ENCODE assay signal across 8 cellular contexts in the genomic region with DNA sequence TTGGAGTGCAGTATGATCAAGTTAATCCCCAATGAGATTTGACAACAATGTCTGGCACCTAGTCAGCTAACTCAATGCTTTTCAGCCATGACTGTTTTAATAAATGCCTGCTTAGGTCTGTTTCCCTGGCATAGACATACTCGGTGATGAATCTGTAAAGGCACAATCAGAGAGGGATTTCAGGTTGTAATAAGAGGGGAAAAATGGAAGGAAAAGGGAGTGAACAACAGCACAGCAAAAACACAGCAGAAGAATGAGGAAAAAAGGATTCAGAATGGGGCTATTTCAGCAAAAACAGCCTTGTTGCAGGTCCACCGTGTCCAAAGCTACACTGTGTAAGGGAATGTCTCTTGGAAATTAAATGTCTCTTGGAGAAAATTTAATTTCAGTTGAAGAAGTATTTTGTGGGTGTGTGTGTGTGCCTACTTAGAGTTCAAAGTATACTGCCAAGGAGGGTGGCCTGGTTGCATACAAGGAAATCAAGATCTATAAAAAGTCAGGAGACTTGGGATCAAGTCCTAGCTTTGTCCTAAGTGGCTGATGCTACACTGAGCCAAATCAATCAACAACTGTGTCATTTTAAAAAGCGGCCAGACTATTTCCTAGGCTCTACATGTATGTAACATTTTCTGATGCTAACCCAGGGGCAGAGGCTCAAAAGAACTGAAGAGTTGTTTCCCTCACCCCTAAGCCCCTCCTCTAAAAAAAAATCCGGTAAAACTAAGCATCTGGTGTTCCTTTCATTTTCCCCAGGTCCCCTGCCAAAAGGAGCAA. TPM values are rescaled to one million over a fixed set of nuclear protein-coding genes. Genes with fewer than 3 reads are reported as not detected.
DNase-seq lines count a peak whose midpoint lies in the region; ATAC-seq, FAIRE-seq and TF ChIP-seq lines count a peak whose summit lies in the region.

No MANE protein-coding gene starts in this region.

- no peaks in the 10 kb centered on the region for H4K20me1 ChIP-seq in mammary epithelial cell (ENCODE audit: insufficient read depth, low read length)

- peak overlapping the region; percentile 83 for H3K4me2 ChIP-seq in mammary epithelial cell (ENCODE audit: insufficient read depth, low read depth, low read length)

- H3K79me2 ChIP-seq in mammary epithelial cell (ENCODE audit: insufficient read depth, low read length) = peaks cover 34% of the 10 kb centered on the region

- peak overlapping the region; percentile 91 for H2AFZ ChIP-seq in mammary epithelial cell (ENCODE audit: low read depth, low read length)

- in situ Hi-C loops in mammary epithelial cell (cut with MboI; ENCODE audit: low sequenced_read_pairs in 2 of 2) = loop anchor here in 1 of 2 donors (5.0 kb wide), 1 partner anchor 69 kb away; no protein-coding TSS in a partner anchor

- H3K36me3 ChIP-seq in mammary epithelial cell (ENCODE audit: insufficient read depth, low read length) (peaks cover 2% of the 10 kb centered on the region), mucosa of stomach (ENCODE audit: control insufficient read depth, insufficient read depth, low read length) (no peaks in the 10 kb centered on the region)

- H3K9ac ChIP-seq in mammary epithelial cell (ENCODE audit: insufficient read depth, low read length) (peak overlapping the region; percentile 82), mucosa of stomach (ENCODE audit: low read length) (peak overlapping the region; percentile 86)

- H3K4me1 ChIP-seq in mammary epithelial cell (ENCODE audit: insufficient read depth, low read length) (peaks cover 15% of the 10 kb centered on the region), mucosa of stomach (ENCODE audit: control insufficient read depth, insufficient read depth, low read length) (peaks cover 27% of the 10 kb centered on the region)

- CTCF ChIA-PET in mammary epithelial cell (lab: Charles Lee; ENCODE audit: low non-redundant PET) = interaction anchor here (0.6 kb wide), 1 partner anchor 84 kb away, joined by 3 read pairs; no protein-coding TSS in a partner anchor

- intact Hi-C loops in mammary epithelial cell (cut with micrococcal nuclease) = loop anchor here (10.0 kb wide), 1 partner anchor 684 kb away; no protein-coding TSS in a partner anchor

- peak overlapping the region; percentile 95 for H3K27ac ChIP-seq in mammary epithelial cell (ENCODE audit: insufficient read depth, low read depth, low read length)

- BruUV-seq in mammary epithelial cell (replicated peaks; lab: Mats Ljungman, UMichigan) = no TSS peak

- H3K9me3 ChIP-seq in mammary epithelial cell (replicated peaks; ENCODE audit: insufficient read depth, low read length) = no peaks in the 10 kb centered on the region
- H3K9me3 ChIP-seq in mucosa of stomach (ENCODE audit: control insufficient read depth, low read length) = no peaks in the 10 kb centered on the region

- no peak for TF ChIP-seq CTCF in mammary epithelial cell (conservative IDR thresholded peaks at IDR 0.05 in 1 of 2, IDR thresholded peaks at IDR 0.05 in 1 of 2; ENCODE audit: extremely low read depth in 1 of 2, insufficient read depth in 1 of 2, low read depth in 1 of 2, low read length in 2 of 2)

- H3K27me3 ChIP-seq in mammary epithelial cell (ENCODE audit: insufficient read depth, low read length) (no peaks in the 10 kb centered on the region), mucosa of stomach (ENCODE audit: control insufficient read depth, insufficient read depth, low read length) (no peaks in the 10 kb centered on the region)

- WGBS in mammary epithelial cell (ENCODE audit: low coverage, missing lambda C conversion rate) = 30% methylated on average over 3 of the region's 4 CpGs

- peak overlapping the region in 1 of 3 experiments; percentile 51 for H3K4me3 ChIP-seq in mammary epithelial cell (replicated peaks in 1 of 3; ENCODE audit: insufficient read depth in 1 of 3, low read depth in 2 of 3, low read length in 3 of 3)
- H3K4me3 ChIP-seq in mucosa of stomach (ENCODE audit: low read length) = no peak overlapping the region

- FAIRE-seq in frontal cortex (lab: Jason Lieb, UNC) = no peak

- dilution Hi-C loops in mammary epithelial cell (cut with HindIII; ENCODE audit: low sequenced_read_pairs) = no loop called here

- DNase-seq in A172 (ENCODE audit: low spot score) (peak; percentile 13), LHCN-M2 (ENCODE audit: low read depth) (peak; percentile 45), mammary epithelial cell (no peak), HuH-7.5 (ENCODE audit: low spot score) (no peak), frontal cortex (ENCODE audit: low spot score in 2 of 2) (no peak), NCI-H526 treated with DMSO at 0.1 percent for 48 hours (lab: John Stamatoyannopoulos, UW) (no peak)

- ATAC-seq in HG03196 (IDR thresholded peaks at IDR 0.05; ENCODE audit: unreplicated experiment) = no peak

RNA-seq across cellular contexts. Expression of a gene that starts 19.1 kb away (rescaled TPM):
- total RNA-seq in A172 (2014; rRNA removed; shearing (Covaris generic)) = 21.2 and 22.8 TPM in 2 replicates
- total RNA-seq in LHCN-M2 (2014; rRNA removed) (28.6 and 36.0 TPM in 2 replicates), mammary epithelial cell (100 to 1,000 TPM in 1 of 2 donors, 10 to 100 TPM in 1; 65.0 to 103 TPM), frontal cortex (108 TPM)
- 15.4 TPM for polyA plus RNA-seq in LHCN-M2 (2012)
- polyA plus RNA-seq in mammary epithelial cell = 16.9 TPM
- polyA minus RNA-seq in mammary epithelial cell = 67.0 TPM

Comparison
In these comparisons a context has a peak if more than half of its experiments do, and no peak if none do; other contexts are left out.
1. DNase-seq: peak in A172 (single experiment) and LHCN-M2 (single experiment); none in mammary epithelial cell (single experiment), HuH-7.5 (single experiment), frontal cortex (0 of 2) and NCI-H526 treated with DMSO at 0.1 percent for 48 hours (single experiment).